Comparison of ENCODE assay signal across 24 cellular contexts in the genomic region with DNA sequence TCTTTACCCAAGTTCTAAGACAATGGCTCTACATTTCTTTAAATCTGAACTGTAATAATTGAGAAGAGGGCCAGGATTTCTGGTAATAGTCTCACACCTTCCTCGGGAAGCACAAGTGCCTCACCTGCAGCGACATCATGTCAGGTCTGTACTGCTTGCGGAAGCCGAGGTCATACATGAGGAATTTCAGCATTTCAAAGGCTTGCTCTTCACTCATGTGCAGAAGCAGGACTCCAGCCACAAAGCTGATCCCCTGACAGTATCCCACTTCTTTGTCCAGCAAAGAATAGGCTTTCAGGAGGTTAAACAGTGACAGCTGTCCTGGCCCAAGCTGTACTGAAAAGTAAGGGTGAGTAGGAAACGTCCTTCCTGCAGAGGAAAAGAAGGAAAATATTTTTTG.
A peak's percentile ranks its signal among the peaks of the same experiment; 100 is the strongest.
DNase-seq lines count a peak whose midpoint lies in the region; ATAC-seq and TF ChIP-seq lines count a peak whose summit lies in the region.
"Had no signal": no experiment of that assay in that cellular context is flagged by ENCODE, and none has a peak within 500 bp of the region (broad histone marks: within the 10 kb centered on the region; RNA-seq: fewer than 3 reads in every experiment).

No MANE protein-coding gene starts in this region.

- no peak overlapping the region for H3K4me3 Mint-ChIP-seq in natural killer cell treated with Interleukin-12 subunit alpha and Interleukin-12 subunit beta and Interleukin-15 and Interleukin-18, amount 100 ng/mL, for 72 hours
- no peak overlapping the region for H3K4me3 Mint-ChIP-seq in natural killer cell
- H3K4me3 Mint-ChIP-seq: B cell had no signal

- DNase-seq in natural killer cell treated with Interleukin-12 subunit alpha and Interleukin-12 subunit beta and Interleukin-15 and Interleukin-18, amount 100 ng/mL, for 72 hours (ENCODE audit: low spot score) = no peak
- DNase-seq in natural killer cell (no peak), kidney tubule cell (ENCODE audit: low spot score) (peak; percentile 47), NCI-H1105 (lab: John Stamatoyannopoulos, UW) (no peak), NCI-H2196 treated with DMSO at 0.1 percent for 48 hours (lab: John Stamatoyannopoulos, UW; ENCODE audit: unreplicated experiment) (no peak), NCI-H2029 treated with DMSO at 0.1 percent for 48 hours (lab: John Stamatoyannopoulos, UW) (no peak)
- no peak for DNase-seq in stimulated activated naive CD4-positive, alpha-beta T cell (lab: John Stamatoyannopoulos, UW)
- DNase-seq: activated CD8-positive, alpha-beta memory T cell treated with anti-CD3 and anti-CD28 coated beads, Interleukin-2, amount 50 U/mL, for 48 hours; amygdala; COR-L47; cortex of kidney; DND-41; hypothalamus; IMR-90; lower lobe of right lung; NCI-H2081; NCI-H446; OCI-M1; small intestine; stimulated activated CD4-positive, alpha-beta T cell treated with anti-CD3 and anti-CD28 coated beads, Interleukin-1b, Interleukin-23, amount 100 ng/mL, for 48 hours; T1000 had no signal

- H3K36me3 Mint-ChIP-seq in natural killer cell treated with Interleukin-12 subunit alpha and Interleukin-12 subunit beta and Interleukin-15 and Interleukin-18, amount 100 ng/mL, for 72 hours = no peaks in the 10 kb centered on the region
- H3K36me3 Mint-ChIP-seq in natural killer cell = no peaks in the 10 kb centered on the region

- no peaks in the 10 kb centered on the region for H3K27me3 Mint-ChIP-seq in natural killer cell treated with Interleukin-12 subunit alpha and Interleukin-12 subunit beta and Interleukin-15 and Interleukin-18, amount 100 ng/mL, for 72 hours
- no peaks in the 10 kb centered on the region for H3K27me3 Mint-ChIP-seq in natural killer cell (ENCODE audit: low read depth in 2 of 2)
- H3K27me3 Mint-ChIP-seq: B cell had no signal

- peak overlapping the region; percentile 51 for H3K27ac Mint-ChIP-seq in natural killer cell treated with Interleukin-12 subunit alpha and Interleukin-12 subunit beta and Interleukin-15 and Interleukin-18, amount 100 ng/mL, for 72 hours
- no peak overlapping the region for H3K27ac Mint-ChIP-seq in natural killer cell
- H3K27ac Mint-ChIP-seq: B cell had no signal

- H3K4me1 Mint-ChIP-seq in natural killer cell treated with Interleukin-12 subunit alpha and Interleukin-12 subunit beta and Interleukin-15 and Interleukin-18, amount 100 ng/mL, for 72 hours (ENCODE audit: low read depth in 2 of 2) = peaks cover 0 to 5% of the 10 kb centered on the region in 2 donors
- no peaks in the 10 kb centered on the region for H3K4me1 Mint-ChIP-seq in natural killer cell

- no peaks in the 10 kb centered on the region for H3K9me3 Mint-ChIP-seq in natural killer cell treated with Interleukin-12 subunit alpha and Interleukin-12 subunit beta and Interleukin-15 and Interleukin-18, amount 100 ng/mL, for 72 hours
- H3K9me3 Mint-ChIP-seq in natural killer cell = no peaks in the 10 kb centered on the region

- ATAC-seq in natural killer cell treated with Interleukin-12 subunit alpha and Interleukin-12 subunit beta and Interleukin-15 and Interleukin-18, amount 100 ng/mL, for 72 hours = no peak
- ATAC-seq in natural killer cell (no peak), SK-N-SH treated with all-trans-retinoic acid at 6 μM for 48 hours (peak; percentile 9; the same call in 1 of the 3 replicates)
- ATAC-seq: gastroesophageal sphincter, lower lobe of right lung had no signal

- intact Hi-C loops in natural killer cell (cut with micrococcal nuclease) = no loop called here

- TF ChIP-seq CTCF in natural killer cell (IDR thresholded peaks at IDR 0.05) = no peak

TF ChIP-seq in SK-N-SH treated with all-trans-retinoic acid at 6 μM for 48 hours, 23 proteins besides CTCF, POLR2A, EP300 and RAD21:
- TF ChIP-seq ZNF565 (CRISPR knock-in tag; conservative IDR thresholded peaks at IDR 0.05; ENCODE audit: low read depth) = no peak
- TF ChIP-seq ZNF8 (CRISPR knock-in tag; IDR thresholded peaks at IDR 0.05) = no peak
- no peak for TF ChIP-seq ZFP3 (CRISPR knock-in tag; IDR thresholded peaks at IDR 0.05)
- no peak for TF ChIP-seq ZC3H10 (CRISPR knock-in tag; IDR thresholded peaks at IDR 0.05)
- TF ChIP-seq TSHZ2 (CRISPR knock-in tag; IDR thresholded peaks at IDR 0.05) = no peak
- no peak for TF ChIP-seq RARB (CRISPR knock-in tag; IDR thresholded peaks at IDR 0.05)
- no peak for TF ChIP-seq ZFP30 (CRISPR knock-in tag; IDR thresholded peaks at IDR 0.05)
- TF ChIP-seq GLIS3 (CRISPR knock-in tag; IDR thresholded peaks at IDR 0.05) = no peak
- no peak for TF ChIP-seq OSR1 (CRISPR knock-in tag; IDR thresholded peaks at IDR 0.05)
- no peak for TF ChIP-seq ARNTL (CRISPR knock-in tag; IDR thresholded peaks at IDR 0.05; ENCODE audit: borderline replicate concordance, low read depth)
- no peak for TF ChIP-seq TCF4 (CRISPR knock-in tag; IDR thresholded peaks at IDR 0.05; ENCODE audit: borderline replicate concordance)
- no peak for TF ChIP-seq SNAI2 (CRISPR knock-in tag; IDR thresholded peaks at IDR 0.05)
- TF ChIP-seq CSDC2 (CRISPR knock-in tag; IDR thresholded peaks at IDR 0.05) = no peak
- no peak for TF ChIP-seq CREB5 (CRISPR knock-in tag; IDR thresholded peaks at IDR 0.05; ENCODE audit: low read depth)
- no peak for TF ChIP-seq CSRNP3 (CRISPR knock-in tag; IDR thresholded peaks at IDR 0.05)

Comparison
In these comparisons a context has a peak if more than half of its experiments do, and no peak if none do; other contexts are left out.
1. H3K27ac Mint-ChIP-seq: peak in natural killer cell treated with Interleukin-12 subunit alpha and Interleukin-12 subunit beta and Interleukin-15 and Interleukin-18, amount 100 ng/mL, for 72 hours (2 of 2); none in natural killer cell (0 of 2).